ENCODE assay signal across 10 cellular contexts in the genomic region with DNA sequence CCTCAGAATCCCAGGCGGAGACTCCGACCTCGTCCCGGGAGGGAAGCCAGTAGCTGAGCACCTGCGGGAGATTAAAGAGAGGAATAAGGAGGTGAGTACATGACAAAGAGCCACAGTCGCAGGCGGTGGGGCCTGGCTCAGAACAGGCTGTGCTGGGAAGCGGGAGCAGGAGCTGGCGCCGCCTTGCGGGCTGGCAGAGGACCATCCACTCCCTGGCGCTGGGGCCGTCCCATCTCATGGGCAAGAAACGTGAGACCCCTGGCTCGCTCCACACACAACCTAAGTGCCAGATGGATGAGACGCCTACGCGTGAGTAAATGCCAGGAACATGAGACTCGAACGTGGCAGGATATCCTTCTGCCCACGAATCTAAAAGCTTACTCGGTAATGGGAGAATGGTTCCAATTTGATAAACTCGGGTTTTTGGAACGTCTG. TPM values are rescaled to one million over a fixed set of nuclear protein-coding genes. Genes with fewer than 3 reads are reported as not detected.
DNase-seq lines count a peak whose midpoint lies in the region; ATAC-seq and TF ChIP-seq lines count a peak whose summit lies in the region.
"Had no signal": no experiment of that assay in that cellular context is flagged by ENCODE, and none has a peak within 500 bp of the region (broad histone marks: within the 10 kb centered on the region; RNA-seq: fewer than 3 reads in every experiment).

No MANE protein-coding gene starts in this region.

- H3K27ac Mint-ChIP-seq in activated CD8-positive, alpha-beta T cell treated with anti-CD3 and anti-CD28 coated beads, Interleukin-2, amount 10 ng/mL, durations not matched to agents 7 days and 5 days, result no peak overlapping the region
- H3K27ac Mint-ChIP-seq: dendritic cell treated with granulocyte-macrophage colony-stimulating factor and Interleukin-4, amounts not matched to agents 40 ng/mL and 50 ng/mL, for 4 days had no signal

- CTCF ChIA-PET in activated CD8-positive, alpha-beta T cell treated with anti-CD3 and anti-CD28 coated beads, Interleukin-2, amount 10 ng/mL, durations not matched to agents 7 days and 5 days (lab: Charles Lee), result interaction anchor here (1.2 kb wide), 1 partner anchor 15 kb away, joined by 4 read pairs; no protein-coding TSS in a partner anchor

- no peaks in the 10 kb centered on the region for H3K9me3 Mint-ChIP-seq in activated CD8-positive, alpha-beta T cell treated with anti-CD3 and anti-CD28 coated beads, Interleukin-2, amount 10 ng/mL, durations not matched to agents 7 days and 5 days (ENCODE audit: insufficient read depth)
- H3K9me3 Mint-ChIP-seq: dendritic cell treated with granulocyte-macrophage colony-stimulating factor and Interleukin-4, amounts not matched to agents 40 ng/mL and 50 ng/mL, for 4 days had no signal

- H3K4me1 ChIP-seq in cardiac muscle cell (ENCODE audit: low read depth), result peaks cover 7% of the 10 kb centered on the region

- peaks cover 23% of the 10 kb centered on the region for H3K4me1 Mint-ChIP-seq in activated CD8-positive, alpha-beta T cell treated with anti-CD3 and anti-CD28 coated beads, Interleukin-2, amount 10 ng/mL, durations not matched to agents 7 days and 5 days (ENCODE audit: low read depth)

- DNase-seq in C1 segment of cervical spinal cord (lab: John Stamatoyannopoulos, UW) (peak in 12 of 14 donors; percentile 31 to 97 (median 62)), LNCaP clone FGC (ENCODE audit: low read depth) (peak; percentile 69), cardiac muscle cell (ENCODE audit: low read depth in 1 of 2, low spot score in 1 of 2) (peak; percentile 80 to 89), pons (ENCODE audit: low spot score) (peak; percentile 62), DMS114 treated with DMSO at 0.1 percent for 48 hours (lab: John Stamatoyannopoulos, UW; ENCODE audit: unreplicated experiment) (no peak)
- DNase-seq in activated CD8-positive, alpha-beta T cell treated with anti-CD3 and anti-CD28 coated beads, Interleukin-2, amount 10 ng/mL, durations not matched to agents 7 days and 5 days, result no peak

- H3K27ac ChIP-seq in cardiac muscle cell, result no peak overlapping the region

- POLR2A ChIA-PET in activated CD8-positive, alpha-beta T cell treated with anti-CD3 and anti-CD28 coated beads, Interleukin-2, amount 10 ng/mL, durations not matched to agents 7 days and 5 days (lab: Charles Lee), result no interaction called here

- no peaks in the 10 kb centered on the region for H3K27me3 ChIP-seq in cardiac muscle cell

- H3K27me3 Mint-ChIP-seq in activated CD8-positive, alpha-beta T cell treated with anti-CD3 and anti-CD28 coated beads, Interleukin-2, amount 10 ng/mL, durations not matched to agents 7 days and 5 days (ENCODE audit: low read depth), result no peaks in the 10 kb centered on the region

- no peaks in the 10 kb centered on the region for H3K9me3 ChIP-seq in cardiac muscle cell (ENCODE audit: low read depth)
- H3K9me3 ChIP-seq: HAP-1 had no signal

- no peaks in the 10 kb centered on the region for H3K36me3 ChIP-seq in cardiac muscle cell

- TF ChIP-seq CTCF in LNCaP clone FGC (IDR thresholded peaks at IDR 0.05; ENCODE audit: control insufficient read depth, extremely low read depth, insufficient read depth) (peak; percentile 74), cardiac muscle cell (IDR thresholded peaks at IDR 0.05; ENCODE audit: low read depth, low read length) (peak; percentile 87)

- H3K4me3 ChIP-seq in LNCaP clone FGC (ENCODE audit: low read depth, low read length), result no peak overlapping the region
- no peak overlapping the region for H3K4me3 ChIP-seq in cardiac muscle cell
- H3K4me3 ChIP-seq: HAP-1 had no signal

- peaks cover 17% of the 10 kb centered on the region for H3K36me3 Mint-ChIP-seq in activated CD8-positive, alpha-beta T cell treated with anti-CD3 and anti-CD28 coated beads, Interleukin-2, amount 10 ng/mL, durations not matched to agents 7 days and 5 days (ENCODE audit: low read depth)

- H3K4me3 Mint-ChIP-seq in activated CD8-positive, alpha-beta T cell treated with anti-CD3 and anti-CD28 coated beads, Interleukin-2, amount 10 ng/mL, durations not matched to agents 7 days and 5 days, result no peak overlapping the region
- H3K4me3 Mint-ChIP-seq: dendritic cell treated with granulocyte-macrophage colony-stimulating factor and Interleukin-4, amounts not matched to agents 40 ng/mL and 50 ng/mL, for 4 days had no signal

- peak; percentile 62 for ATAC-seq in activated CD8-positive, alpha-beta T cell treated with anti-CD3 and anti-CD28 coated beads, Interleukin-2, amount 10 ng/mL, durations not matched to agents 7 days and 5 days
- ATAC-seq in HG03108 (IDR thresholded peaks at IDR 0.05; ENCODE audit: unreplicated experiment) (no peak), HG02885 (IDR thresholded peaks at IDR 0.05; ENCODE audit: poor library complexity, unreplicated experiment) (no peak)

RNA-seq across cellular contexts. Expression of a gene that starts 6.3 kb away (rescaled TPM):
- 1 to 10 TPM in 1 of 2 experiments, under 1 TPM in 1; 0.61 to 1.9 TPM for total RNA-seq in activated CD8-positive, alpha-beta T cell treated with anti-CD3 and anti-CD28 coated beads, Interleukin-2, amount 10 ng/mL, durations not matched to agents 7 days and 5 days
- total RNA-seq in cardiac muscle cell, result 1.6 and 7.6 TPM in 2 replicates
- polyA plus RNA-seq in cardiac muscle cell, result 1.7 and 8.2 TPM in 2 replicates

RNA-seq across cellular contexts. Expression of a gene that starts 6.3 kb away (rescaled TPM):
- total RNA-seq in activated CD8-positive, alpha-beta T cell treated with anti-CD3 and anti-CD28 coated beads, Interleukin-2, amount 10 ng/mL, durations not matched to agents 7 days and 5 days, result 10 to 100 TPM; 52.1 to 63.2 TPM
- total RNA-seq in cardiac muscle cell, result 62.2 and 64.1 TPM in 2 replicates
- polyA plus RNA-seq in cardiac muscle cell, result 27.9 and 60.4 TPM in 2 replicates

RNA-seq across cellular contexts. Expression of a gene that starts 14.5 kb away (rescaled TPM):
- total RNA-seq in activated CD8-positive, alpha-beta T cell treated with anti-CD3 and anti-CD28 coated beads, Interleukin-2, amount 10 ng/mL, durations not matched to agents 7 days and 5 days, result 10 to 100 TPM; 51.2 to 56.4 TPM
- 17.6 and 34.7 TPM in 2 replicates for total RNA-seq in cardiac muscle cell
- 18.9 and 21.2 TPM in 2 replicates for polyA plus RNA-seq in cardiac muscle cell

RNA-seq across cellular contexts. Expression of a gene that starts 21.4 kb away (rescaled TPM):
- 10 to 100 TPM; 59.3 to 60.5 TPM for total RNA-seq in activated CD8-positive, alpha-beta T cell treated with anti-CD3 and anti-CD28 coated beads, Interleukin-2, amount 10 ng/mL, durations not matched to agents 7 days and 5 days
- 24.0 and 36.8 TPM in 2 replicates for total RNA-seq in cardiac muscle cell
- polyA plus RNA-seq in cardiac muscle cell, result 33.4 and 40.2 TPM in 2 replicates

RNA-seq across cellular contexts. Expression of a gene that starts 26.2 kb away (rescaled TPM):
- total RNA-seq in activated CD8-positive, alpha-beta T cell treated with anti-CD3 and anti-CD28 coated beads, Interleukin-2, amount 10 ng/mL, durations not matched to agents 7 days and 5 days, result 1,000 to 10,000 TPM; 2,268 to 2,338 TPM
- 523 and 1,109 TPM in 2 replicates for total RNA-seq in cardiac muscle cell
- polyA plus RNA-seq in cardiac muscle cell, result 496 and 502 TPM in 2 replicates

Comparison
In these comparisons a context has a peak if more than half of its experiments do, and no peak if none do; other contexts are left out.
1. DNase-seq: peak in C1 segment of cervical spinal cord (12 of 14), LNCaP clone FGC (single experiment), cardiac muscle cell (2 of 2) and pons (single experiment); none in activated CD8-positive, alpha-beta T cell treated with anti-CD3 and anti-CD28 coated beads, Interleukin-2, amount 10 ng/mL, durations not matched to agents 7 days and 5 days (single experiment) and DMS114 treated with DMSO at 0.1 percent for 48 hours (single experiment).